In genomic region chr3:111762535-111762934, GRCh38 we compare ENCODE assay signal across 12 cellular contexts.
DNase-seq lines count a peak whose midpoint lies in the region; ATAC-seq and TF ChIP-seq lines count a peak whose summit lies in the region.
"Had no signal": no experiment of that assay in that cellular context is flagged by ENCODE, and none has a peak within 500 bp of the region (broad histone marks: within the 10 kb centered on the region; RNA-seq: fewer than 3 reads in every experiment).

No MANE protein-coding gene starts in this region.

- H3K4me2 ChIP-seq in GM23248 (ENCODE audit: unreplicated experiment): no peak overlapping the region

- DNase-seq in GM23248 (peak; percentile 26), body of pancreas (no peak), heart left ventricle (no peak), NCI-H128 (lab: John Stamatoyannopoulos, UW; ENCODE audit: unreplicated experiment) (no peak), NCI-H2227 treated with DMSO at 0.1 percent for 48 hours (lab: John Stamatoyannopoulos, UW) (no peak), erythroblast (lab: John Stamatoyannopoulos, UW) (no peak)
- DNase-seq: activated effector memory CD4-positive, alpha-beta T cell treated with anti-CD3 and anti-CD28 coated beads, Interleukin-2, amount 50 U/mL, for 16 hours; EL; substantia nigra had no signal

- no peaks in the 10 kb centered on the region for H4K20me1 ChIP-seq in GM23248 (ENCODE audit: insufficient read depth)

- H3K36me3 ChIP-seq in GM23248 (ENCODE audit: low read depth) (no peaks in the 10 kb centered on the region), body of pancreas (replicated peaks in 1 of 2; ENCODE audit: insufficient read depth in 1 of 2, low read depth in 2 of 2) (no peaks in the 10 kb centered on the region), heart left ventricle (no peaks in the 10 kb centered on the region), rectal smooth muscle tissue (ENCODE audit: control insufficient read depth, insufficient read depth, low read length) (no peaks in the 10 kb centered on the region)

- H3F3A ChIP-seq in GM23248 (ENCODE audit: insufficient read depth): peaks cover 50% of the 10 kb centered on the region

- H3K9ac ChIP-seq in GM23248 (no peak overlapping the region), rectal smooth muscle tissue (ENCODE audit: low read length) (no peak overlapping the region)

- peak overlapping the region; percentile 87; the same call in 1 of the 2 replicates for H3K27ac ChIP-seq in GM23248
- H3K27ac ChIP-seq in body of pancreas: peak overlapping the region in 1 of 4 donors; percentile 31
- H3K27ac ChIP-seq in heart left ventricle: peak overlapping the region in 10 of 12 donors; percentile 23 to 81 (median 64)
- peak overlapping the region; percentile 91 for H3K27ac ChIP-seq in rectal smooth muscle tissue (ENCODE audit: low read depth, low read length)
- H3K27ac ChIP-seq: RWPE1 had no signal

- H2AFZ ChIP-seq in GM23248: no peak overlapping the region

- H3K9me2 ChIP-seq in GM23248 (ENCODE audit: insufficient read depth): no peaks in the 10 kb centered on the region

- TF ChIP-seq CTCF in body of pancreas (IDR thresholded peaks at IDR 0.05): no peak
- TF ChIP-seq CTCF in heart left ventricle (IDR thresholded peaks at IDR 0.05): no peak

- H3K4me1 ChIP-seq in GM23248 (ENCODE audit: insufficient read depth) (peaks cover 65% of the 10 kb centered on the region), body of pancreas (peaks cover 19% of the 10 kb centered on the region), heart left ventricle (peaks cover 0 to 45% (median 26%) of the 10 kb centered on the region in 12 donors), rectal smooth muscle tissue (ENCODE audit: control insufficient read depth, insufficient read depth, low read length) (peaks cover 44% of the 10 kb centered on the region)

- intact Hi-C loops in body of pancreas (cut with DNase I) (no loop called here), heart left ventricle (cut with DNase I) (no loop called here)

- in situ Hi-C loops in GM23248 (cut with MboI): no loop called here

- no peaks in the 10 kb centered on the region for H3K9me3 ChIP-seq in GM23248 (ENCODE audit: low read depth)
- no peaks in the 10 kb centered on the region for H3K9me3 ChIP-seq in body of pancreas
- H3K9me3 ChIP-seq in heart left ventricle: no peaks in the 10 kb centered on the region

- no peak for TF ChIP-seq POLR2A in body of pancreas (IDR thresholded peaks at IDR 0.05)
- TF ChIP-seq POLR2A in heart left ventricle (IDR thresholded peaks at IDR 0.05): no peak
- TF ChIP-seq POLR2A in erythroblast (IDR thresholded peaks at IDR 0.05; ENCODE audit: low read length): no peak

- WGBS in GM23248 (ENCODE audit: low coverage in 1 of 2, low lambda C conversion rate in 2 of 2, missing lambda C conversion rate in 2 of 2), 2 experiments: 60 to 65% methylated on average over 2 of the region's 2 CpGs
- WGBS in body of pancreas, 2 donors: 43 to 48% methylated on average over 2 of the region's 2 CpGs
- 38 to 47% (median 42%) methylated on average over 2 of the region's 2 CpGs for WGBS in heart left ventricle, 4 donors

- ATAC-seq in body of pancreas (peak; percentile 43), heart left ventricle (peak; percentile 45 to 76 (median 71)), HG02852 (IDR thresholded peaks at IDR 0.05; ENCODE audit: unreplicated experiment) (no peak)

- H3K4me3 ChIP-seq in GM23248: no peak overlapping the region
- no peak overlapping the region for H3K4me3 ChIP-seq in body of pancreas
- no peak overlapping the region for H3K4me3 ChIP-seq in heart left ventricle
- no peak overlapping the region for H3K4me3 ChIP-seq in rectal smooth muscle tissue (ENCODE audit: low read length)

- H3K27me3 ChIP-seq in GM23248 (replicated peaks; ENCODE audit: insufficient read depth) (no peaks in the 10 kb centered on the region), body of pancreas (no peaks in the 10 kb centered on the region), heart left ventricle (no peaks in the 10 kb centered on the region), rectal smooth muscle tissue (ENCODE audit: control insufficient read depth, insufficient read depth, low read length) (no peaks in the 10 kb centered on the region)

- H3K79me2 ChIP-seq in GM23248 (ENCODE audit: insufficient read depth): no peaks in the 10 kb centered on the region
